In genomic region chr22:22321743-22322611, GRCh38 we compare ENCODE assay signal across 8 cellular contexts.
DNase-seq lines count a peak whose midpoint lies in the region; ATAC-seq, FAIRE-seq and TF ChIP-seq lines count a peak whose summit lies in the region.
"Not testable (repeated sequence)": the region's sequence is repeated elsewhere in the genome, so short reads cannot be mapped to it uniquely, and the experiment has no call there.

No MANE protein-coding gene starts in this region.

- peaks cover 36% of the 10 kb centered on the region for H3K36me3 Mint-ChIP-seq in activated B cell treated with CpG ODN at 0.5 μM for 24 hours (ENCODE audit: low read depth)

- DNase-seq in A172 (ENCODE audit: low spot score) (peak; percentile 45), GM18507 (ENCODE audit: extremely low spot score, insufficient read length, low read depth) (peak; percentile 64), NCI-H460 (ENCODE audit: extremely low read depth, low read depth) (peak; percentile 70), activated B cell treated with CpG ODN at 0.5 μM for 24 hours (peak; percentile 74), brain microvascular endothelial cell (peak; percentile 44), iPS-NIHi11 (ENCODE audit: low spot score) (peak; percentile 85)
- DNase-seq in stimulated activated CD4-positive, alpha-beta T cell treated with anti-CD3 and anti-CD28 coated beads, Interleukin-12 subunit alpha, Interleukin-12 subunit beta, amount 100 ng/mL, for 24 hours (ENCODE audit: low read depth in 2 of 2), result peak; percentile 51 to 54

- ATAC-seq in HG03280 (IDR thresholded peaks at IDR 0.05; ENCODE audit: unreplicated experiment), result peak; percentile 81
- peak; percentile 92 for ATAC-seq in activated B cell treated with CpG ODN at 0.5 μM for 24 hours (ENCODE audit: low read depth)

- H3K4me1 Mint-ChIP-seq in activated B cell treated with CpG ODN at 0.5 μM for 24 hours, result peaks cover 38% of the 10 kb centered on the region

- CTCF ChIA-PET in activated B cell treated with CpG ODN at 0.5 μM for 24 hours (lab: Charles Lee), result interaction anchor here (0.7 to 3.1 kb wide), 17 partner anchors 21 to 632 kb away, joined by 3 to 12 read pairs (median 4); no protein-coding TSS in a partner anchor

- H3K27ac ChIP-seq in brain microvascular endothelial cell, result not testable (repeated sequence)

- peak; percentile 78 for FAIRE-seq in GM18507 (lab: Jason Lieb, UNC)

- not testable (repeated sequence) for H3K27me3 Mint-ChIP-seq in activated B cell treated with CpG ODN at 0.5 μM for 24 hours

- not testable (repeated sequence) for H3K27me3 ChIP-seq in brain microvascular endothelial cell (replicated peaks)

- not testable (repeated sequence) for H3K4me3 ChIP-seq in brain microvascular endothelial cell (ENCODE audit: low read depth, low read length)

- H3K4me3 Mint-ChIP-seq in activated B cell treated with CpG ODN at 0.5 μM for 24 hours, result not testable (repeated sequence)

- H3K27ac Mint-ChIP-seq in activated B cell treated with CpG ODN at 0.5 μM for 24 hours, result not testable (repeated sequence)

- TF ChIP-seq CTCF in activated B cell treated with CpG ODN at 0.5 μM for 24 hours (IDR thresholded peaks at IDR 0.05) (peak; percentile 82), brain microvascular endothelial cell (IDR thresholded peaks at IDR 0.05; ENCODE audit: low read depth, low read length, missing control alignments) (peak; percentile 87)

- not testable (repeated sequence) for H3K9me3 Mint-ChIP-seq in activated B cell treated with CpG ODN at 0.5 μM for 24 hours

- POLR2A ChIA-PET in activated B cell treated with CpG ODN at 0.5 μM for 24 hours (lab: Charles Lee), result interaction anchor here (0.6 to 1.3 kb wide), 2 partner anchors 21 to 823 kb away, joined by 3 read pairs; partner anchors contain the start of gene RAB36

- intact Hi-C loops in activated B cell treated with CpG ODN at 0.5 μM for 24 hours (cut with micrococcal nuclease), result loop anchor here (1.0 to 5.0 kb wide), 6 partner anchors 35 to 634 kb away; no protein-coding TSS in a partner anchor

- H3K36me3 ChIP-seq in brain microvascular endothelial cell (replicated peaks), result peaks cover 16% of the 10 kb centered on the region

- in situ Hi-C loops in brain microvascular endothelial cell (cut with HindIII; ENCODE audit: low pct_ligation_motif_present, low sequenced_read_pairs), result not testable (repeated sequence)
